Comparison of ENCODE assay signal across 23 cellular contexts in the genomic region with DNA sequence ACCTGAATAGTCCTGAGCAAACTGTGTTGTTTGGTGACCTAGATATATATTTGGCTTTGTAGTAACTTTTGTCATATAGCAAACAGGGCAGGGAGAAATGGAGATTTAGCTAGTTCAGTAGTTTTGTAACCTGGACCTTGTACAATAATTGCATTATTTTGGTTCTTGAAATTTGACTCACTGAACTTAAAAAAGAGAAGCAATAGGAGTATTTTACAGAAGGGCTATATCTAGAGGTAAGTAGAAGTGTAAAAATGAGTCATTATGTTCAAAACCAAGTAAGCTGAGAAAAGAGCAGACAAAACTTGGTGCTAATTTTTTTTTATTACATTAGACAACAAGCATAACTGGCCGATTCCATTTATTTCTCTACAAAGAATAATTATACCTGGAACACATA.
A peak's percentile ranks its signal among the peaks of the same experiment; 100 is the strongest.
DNase-seq lines count a peak whose midpoint lies in the region; ATAC-seq and TF ChIP-seq lines count a peak whose summit lies in the region.
"Had no signal": no experiment of that assay in that cellular context is flagged by ENCODE, and none has a peak within 500 bp of the region (broad histone marks: within the 10 kb centered on the region; RNA-seq: fewer than 3 reads in every experiment).

No MANE protein-coding gene starts in this region.

- peaks cover 5% of the 10 kb centered on the region for H3K9me3 Mint-ChIP-seq in activated CD8-positive, alpha-beta T cell treated with anti-CD3 and anti-CD28 coated beads for 36 hours

- H3K9me3 ChIP-seq in hepatocyte (ENCODE audit: low read depth) (no peaks in the 10 kb centered on the region), heart right ventricle (peaks cover 0 to 15% (median 3%) of the 10 kb centered on the region in 11 donors)
- H3K9me3 ChIP-seq: SJSA1 had no signal

- H3K36me3 Mint-ChIP-seq in activated CD8-positive, alpha-beta T cell treated with anti-CD3 and anti-CD28 coated beads for 36 hours (ENCODE audit: low read depth), result no peaks in the 10 kb centered on the region

- TF ChIP-seq CTCF in hepatocyte (IDR thresholded peaks at IDR 0.05; ENCODE audit: poor library complexity), result no peak
- no peak for TF ChIP-seq CTCF in activated CD8-positive, alpha-beta T cell treated with anti-CD3 and anti-CD28 coated beads for 36 hours (IDR thresholded peaks at IDR 0.05)
- TF ChIP-seq CTCF in heart right ventricle (IDR thresholded peaks at IDR 0.05), result no peak

- H3K4me3 ChIP-seq in hepatocyte, result no peak overlapping the region
- no peak overlapping the region for H3K4me3 ChIP-seq in heart right ventricle
- H3K4me3 ChIP-seq: SJSA1 had no signal

- H3K9me2 ChIP-seq in hepatocyte (replicated peaks; ENCODE audit: insufficient read depth), result no peaks in the 10 kb centered on the region

- no peak overlapping the region for H3K27ac Mint-ChIP-seq in activated CD8-positive, alpha-beta T cell treated with anti-CD3 and anti-CD28 coated beads for 36 hours

- H4K20me1 ChIP-seq in hepatocyte (ENCODE audit: insufficient read depth, poor library complexity, severe bottlenecking), result no peaks in the 10 kb centered on the region

- H3K4me3 Mint-ChIP-seq in activated CD8-positive, alpha-beta T cell treated with anti-CD3 and anti-CD28 coated beads for 36 hours, result no peak overlapping the region

- no peaks in the 10 kb centered on the region for H3K27me3 Mint-ChIP-seq in activated CD8-positive, alpha-beta T cell treated with anti-CD3 and anti-CD28 coated beads for 36 hours

- H3K4me2 ChIP-seq in hepatocyte, result no peak overlapping the region
- H3K4me2 ChIP-seq: KMS-11 had no signal

- no peak overlapping the region for H3K27ac ChIP-seq in hepatocyte
- no peak overlapping the region for H3K27ac ChIP-seq in heart right ventricle
- H3K27ac ChIP-seq: C4-2B, KMS-11, SJSA1 had no signal

- no peaks in the 10 kb centered on the region for H3K79me2 ChIP-seq in hepatocyte

- H2AFZ ChIP-seq in hepatocyte, result peak overlapping the region; percentile 8

- intact Hi-C loops in activated CD8-positive, alpha-beta T cell treated with anti-CD3 and anti-CD28 coated beads for 36 hours (cut with micrococcal nuclease), result no loop called here
- intact Hi-C loops in heart right ventricle (cut with DNase I), result no loop called here

- no peaks in the 10 kb centered on the region for H3K27me3 ChIP-seq in hepatocyte
- H3K27me3 ChIP-seq in heart right ventricle, result no peaks in the 10 kb centered on the region
- H3K27me3 ChIP-seq: SJSA1 had no signal

- POLR2A ChIA-PET in activated CD8-positive, alpha-beta T cell treated with anti-CD3 and anti-CD28 coated beads for 36 hours (lab: Charles Lee), result no interaction called here

- H3K4me1 ChIP-seq in hepatocyte (ENCODE audit: insufficient read depth) (no peaks in the 10 kb centered on the region), heart right ventricle (no peaks in the 10 kb centered on the region)
- H3K4me1 ChIP-seq: SJSA1 had no signal

- no peak for DNase-seq in hepatocyte (ENCODE audit: low spot score)
- DNase-seq in activated CD8-positive, alpha-beta T cell treated with anti-CD3 and anti-CD28 coated beads for 36 hours, result no peak
- no peak for DNase-seq in heart right ventricle
- no peak for DNase-seq in islet precursor cell
- DNase-seq: AML-193, DMS53, GDM1, NCI-H1105, NCI-H146, NCI-H2029, NCI-H226, NCI-H510A treated with DMSO at 0.1 percent for 48 hours, NCI-H748 treated with DMSO at 0.1 percent for 48 hours, T-helper 1 cell had no signal

- ATAC-seq in GM18861 (IDR thresholded peaks at IDR 0.05; ENCODE audit: unreplicated experiment) (peak; percentile 64), GM21786 (IDR thresholded peaks at IDR 0.05; ENCODE audit: unreplicated experiment) (peak; percentile 43), HG03432 (IDR thresholded peaks at IDR 0.05; ENCODE audit: unreplicated experiment) (peak; percentile 64), GM18873 (IDR thresholded peaks at IDR 0.05; ENCODE audit: low FRiP score, unreplicated experiment) (no peak), heart right ventricle (no peak)
- ATAC-seq in activated CD8-positive, alpha-beta T cell treated with anti-CD3 and anti-CD28 coated beads for 36 hours, result no peak
- ATAC-seq: HCT116, Right ventricle myocardium inferior had no signal

- H3K4me1 Mint-ChIP-seq in activated CD8-positive, alpha-beta T cell treated with anti-CD3 and anti-CD28 coated beads for 36 hours (ENCODE audit: low read depth), result no peaks in the 10 kb centered on the region

- CTCF ChIA-PET in activated CD8-positive, alpha-beta T cell treated with anti-CD3 and anti-CD28 coated beads for 36 hours (lab: Charles Lee), result no interaction called here

- H3K36me3 ChIP-seq in hepatocyte (replicated peaks; ENCODE audit: insufficient read depth, low read depth), result no peaks in the 10 kb centered on the region
- no peaks in the 10 kb centered on the region for H3K36me3 ChIP-seq in heart right ventricle
- H3K36me3 ChIP-seq: SJSA1 had no signal

- 85% methylated on average over 1 of the region's 1 CpG for WGBS in hepatocyte (ENCODE audit: low lambda C conversion rate, missing lambda C conversion rate)
- WGBS in heart right ventricle, 2 donors, result 88 to 92% methylated on average over 1 of the region's 1 CpG

Comparison
In these comparisons a context has a peak if more than half of its experiments do, and no peak if none do; other contexts are left out.
1. ATAC-seq: peak in GM18861 (single experiment), GM21786 (single experiment) and HG03432 (single experiment); none in activated CD8-positive, alpha-beta T cell treated with anti-CD3 and anti-CD28 coated beads for 36 hours (single experiment), GM18873 (single experiment) and heart right ventricle (0 of 8).